11 cellular contexts compared by ENCODE assay signal in genomic region chr1:81689531-81689941, GRCh38.
DNase-seq lines count a peak whose midpoint lies in the region; ATAC-seq and TF ChIP-seq lines count a peak whose summit lies in the region.
"Had no signal": no experiment of that assay in that cellular context is flagged by ENCODE, and none has a peak within 500 bp of the region (broad histone marks: within the 10 kb centered on the region; RNA-seq: fewer than 3 reads in every experiment).

No MANE protein-coding gene starts in this region.

- peak overlapping the region; percentile 25; the same call in 1 of the 2 replicates for H2AFZ ChIP-seq in GM23338

- H3K4me2 ChIP-seq in GM23338 = no peak overlapping the region

- no peak overlapping the region for H3K4me3 Mint-ChIP-seq in GM23338

- H3K27ac ChIP-seq in GM23338 (ENCODE audit: low read depth) = no peak overlapping the region
- no peak overlapping the region for H3K27ac ChIP-seq in body of pancreas

- WGBS in body of pancreas, 2 donors = 63 to 64% methylated on average over 5 of the region's 5 CpGs

- intact Hi-C loops in body of pancreas (cut with DNase I) = no loop called here
- intact Hi-C loops in left ventricle myocardium superior (cut with micrococcal nuclease) = no loop called here

- H3K79me2 ChIP-seq in GM23338 (replicated peaks; ENCODE audit: insufficient read depth) = no peaks in the 10 kb centered on the region

- H3K4me1 ChIP-seq in GM23338 (ENCODE audit: insufficient read depth) (peaks cover 10% of the 10 kb centered on the region), body of pancreas (no peaks in the 10 kb centered on the region)

- no peaks in the 10 kb centered on the region for H3K9me3 ChIP-seq in body of pancreas

- ATAC-seq in GM23338 = no peak
- peak; percentile 21 for ATAC-seq in body of pancreas
- peak; percentile 96 for ATAC-seq in left ventricle myocardium superior
- ATAC-seq in HG03139 (IDR thresholded peaks at IDR 0.05; ENCODE audit: unreplicated experiment) = no peak
- no peak for ATAC-seq in HG03469 (IDR thresholded peaks at IDR 0.05; ENCODE audit: unreplicated experiment)

- TF ChIP-seq CTCF in GM23338 (conservative IDR thresholded peaks at IDR 0.05; ENCODE audit: low read depth in 2 of 2) (no peak), body of pancreas (IDR thresholded peaks at IDR 0.05) (no peak)

- no peaks in the 10 kb centered on the region for H3K27me3 ChIP-seq in GM23338 (ENCODE audit: insufficient read depth)
- H3K27me3 ChIP-seq in body of pancreas = no peaks in the 10 kb centered on the region

- no peaks in the 10 kb centered on the region for H3K36me3 ChIP-seq in GM23338 (ENCODE audit: insufficient read depth)
- no peaks in the 10 kb centered on the region for H3K36me3 ChIP-seq in body of pancreas (replicated peaks in 1 of 2; ENCODE audit: insufficient read depth in 1 of 2, low read depth in 2 of 2)

- DNase-seq in GM23338 (ENCODE audit: low spot score) = peak; percentile 14
- DNase-seq in body of pancreas = no peak
- DNase-seq in left ventricle myocardium superior = no peak
- DNase-seq in stromal cell of bone marrow (ENCODE audit: low read depth) = peak; percentile 82
- DNase-seq in GF-D8 (lab: John Stamatoyannopoulos, UW) = no peak
- DNase-seq: glutamatergic neuron, KG1, NCI-H2029 treated with DMSO at 0.1 percent for 48 hours had no signal

- H4K20me1 ChIP-seq in GM23338 (replicated peaks; ENCODE audit: insufficient read depth) = no peaks in the 10 kb centered on the region

- no peaks in the 10 kb centered on the region for H3K9me2 ChIP-seq in GM23338 (ENCODE audit: insufficient read depth)

- peaks cover 23% of the 10 kb centered on the region for H3K4me1 Mint-ChIP-seq in GM23338

- no peak overlapping the region for H3K27ac Mint-ChIP-seq in GM23338
- H3K27ac Mint-ChIP-seq: activated T-helper 2 cell treated with anti-CD3 and anti-CD28 coated beads, Interferon-gamma antibody, Interleukin-2, Interleukin-4, amounts not matched to agents 10 μg/mL and 5 μg/mL and 100 μg/mL, durations not matched to agents 14 hours and 24 hours and 36 hours had no signal

- no peak for TF ChIP-seq POLR2A in body of pancreas (IDR thresholded peaks at IDR 0.05)

- peaks cover 39% of the 10 kb centered on the region for H3K36me3 Mint-ChIP-seq in GM23338 (ENCODE audit: low read depth)

- no peaks in the 10 kb centered on the region for H3F3A ChIP-seq in GM23338 (replicated peaks; ENCODE audit: low read depth)

- peaks cover under 1% of the 10 kb centered on the region for H3K27me3 Mint-ChIP-seq in GM23338 (ENCODE audit: insufficient read depth, low read depth, poor library complexity)

- peaks cover 27% of the 10 kb centered on the region; the same call in 2 of the 3 replicates for H3K9me3 Mint-ChIP-seq in GM23338
- H3K9me3 Mint-ChIP-seq: activated T-helper 2 cell treated with anti-CD3 and anti-CD28 coated beads, Interferon-gamma antibody, Interleukin-2, Interleukin-4, amounts not matched to agents 10 μg/mL and 5 μg/mL and 100 μg/mL, durations not matched to agents 14 hours and 24 hours and 36 hours had no signal

- H3K4me3 ChIP-seq in GM23338 (no peak overlapping the region), body of pancreas (no peak overlapping the region)

TF ChIP-seq in GM23338, 12 proteins besides CTCF, POLR2A, EP300 and RAD21:
- no peak for TF ChIP-seq POLR2AphosphoS5 (IDR thresholded peaks at IDR 0.05; ENCODE audit: low read depth)

Comparison
In these comparisons a context has a peak if more than half of its experiments do, and no peak if none do; other contexts are left out.
1. ATAC-seq: peak in body of pancreas (single experiment) and left ventricle myocardium superior (single experiment); none in GM23338 (single experiment), HG03139 (single experiment) and HG03469 (single experiment).
2. DNase-seq: peak in GM23338 (single experiment) and stromal cell of bone marrow (single experiment); none in body of pancreas (0 of 4), left ventricle myocardium superior (single experiment) and GF-D8 (single experiment).